ENCODE assay signal across 9 cellular contexts in genomic region chr6:161498359-161498758, GRCh38.
DNase-seq lines count a peak whose midpoint lies in the region; ATAC-seq and TF ChIP-seq lines count a peak whose summit lies in the region.
"Had no signal": no experiment of that assay in that cellular context is flagged by ENCODE, and none has a peak within 500 bp of the region (broad histone marks: within the 10 kb centered on the region; RNA-seq: fewer than 3 reads in every experiment).

No MANE protein-coding gene starts in this region.

- no peak for TF ChIP-seq EP300 in tibial nerve (IDR thresholded peaks at IDR 0.05)

- H3K27me3 ChIP-seq in osteoblast (ENCODE audit: insufficient read depth, low read length) (no peaks in the 10 kb centered on the region), tibial nerve (no peaks in the 10 kb centered on the region)

- H3K9me3 ChIP-seq in osteoblast (ENCODE audit: low read depth, low read length) (no peaks in the 10 kb centered on the region), tibial nerve (peaks cover 0 to 12% (median 0%) of the 10 kb centered on the region in 4 donors)

- H4K20me1 ChIP-seq in osteoblast (ENCODE audit: insufficient read depth, low read length) = no peaks in the 10 kb centered on the region

- no peak overlapping the region for H2AFZ ChIP-seq in osteoblast (ENCODE audit: low read length)

- H3K27ac Mint-ChIP-seq in chondrocyte (ENCODE audit: unreplicated experiment) = no peak overlapping the region
- H3K27ac Mint-ChIP-seq: naive B cell had no signal

- H3K4me3 ChIP-seq in osteoblast (ENCODE audit: insufficient read depth, low read length) (no peak overlapping the region), tibial nerve (no peak overlapping the region)

- H3K27ac ChIP-seq in osteoblast (ENCODE audit: low read depth, low read length) (no peak overlapping the region), tibial nerve (no peak overlapping the region)

- no peaks in the 10 kb centered on the region for H3K36me3 Mint-ChIP-seq in chondrocyte (ENCODE audit: low read depth)
- H3K36me3 Mint-ChIP-seq: naive B cell had no signal

- H3K4me2 ChIP-seq in osteoblast (ENCODE audit: insufficient read depth, low read length) = no peak overlapping the region

- TF ChIP-seq CTCF in chondrocyte (IDR thresholded peaks at IDR 0.05) (peak; percentile 40), osteoblast (IDR thresholded peaks at IDR 0.05; ENCODE audit: extremely low read depth, low read depth, low read length) (peak; percentile 20), tibial nerve (IDR thresholded peaks at IDR 0.05) (peak in 1 of 5 experiments; percentile 9)

- H3K36me3 ChIP-seq in osteoblast (ENCODE audit: insufficient read depth, low read length) (no peaks in the 10 kb centered on the region), tibial nerve (no peaks in the 10 kb centered on the region)

- ATAC-seq in GM18907 (IDR thresholded peaks at IDR 0.05; ENCODE audit: unreplicated experiment) (peak; percentile 84), GM18520 (IDR thresholded peaks at IDR 0.05; ENCODE audit: unreplicated experiment) (no peak), GM18873 (IDR thresholded peaks at IDR 0.05; ENCODE audit: low FRiP score, unreplicated experiment) (no peak)

- H3K4me3 Mint-ChIP-seq in chondrocyte (ENCODE audit: unreplicated experiment) = no peak overlapping the region
- H3K4me3 Mint-ChIP-seq: naive B cell had no signal

- peaks cover 4% of the 10 kb centered on the region for H3K9me3 Mint-ChIP-seq in chondrocyte (ENCODE audit: low read depth)

- WGBS in tibial nerve, 2 donors = 46 to 58% methylated on average over 7 of the region's 7 CpGs

- H3K27me3 Mint-ChIP-seq in chondrocyte (ENCODE audit: low read depth) = no peaks in the 10 kb centered on the region
- H3K27me3 Mint-ChIP-seq: naive B cell had no signal

- peaks cover 5% of the 10 kb centered on the region for H3K4me1 Mint-ChIP-seq in chondrocyte (ENCODE audit: low read depth)
- H3K4me1 Mint-ChIP-seq: naive B cell had no signal

- peak; percentile 92 for DNase-seq in NCI-H146 (lab: John Stamatoyannopoulos, UW)
- DNase-seq in chondrocyte (ENCODE audit: low spot score) = no peak
- DNase-seq in osteoblast (ENCODE audit: insufficient read length, low spot score, missing footprints) = no peak
- DNase-seq in tibial nerve (ENCODE audit: low spot score in 2 of 2) = no peak
- DNase-seq in mucosa of gallbladder (ENCODE audit: low spot score) = no peak
- DNase-seq: naive B cell had no signal

- no peaks in the 10 kb centered on the region for H3K79me2 ChIP-seq in osteoblast (ENCODE audit: insufficient read depth, low read length)

- no peaks in the 10 kb centered on the region for H3K4me1 ChIP-seq in osteoblast (ENCODE audit: insufficient read depth, low read length)
- no peaks in the 10 kb centered on the region for H3K4me1 ChIP-seq in tibial nerve

- TF ChIP-seq POLR2A in tibial nerve (IDR thresholded peaks at IDR 0.05) = no peak
